Comparison of ENCODE assay signal across 25 cellular contexts in genomic region chr1:67226688-67227087, GRCh38.
"Had no signal": no experiment of that assay in that cellular context is flagged by ENCODE, and none has a peak within 500 bp of the region (broad histone marks: within the 10 kb centered on the region; RNA-seq: fewer than 3 reads in every experiment).

No MANE protein-coding gene starts in this region.

- H3K36me3 Mint-ChIP-seq: brain, type B pancreatic cell had no signal

- H3K27ac Mint-ChIP-seq: activated naive CD4-positive, alpha-beta T cell treated with anti-CD3 and anti-CD28 coated beads, Interleukin-2, amount 10 ng/mL, durations not matched to agents 7 days and 5 days; activated T-cell treated with anti-CD3 and anti-CD28 coated beads, Interleukin-2, amount 50 U/mL, for 24 hours; activated T-helper 2 cell treated with anti-CD3 and anti-CD28 coated beads, Interferon-gamma antibody, Interleukin-2, Interleukin-4, amounts not matched to agents 10 μg/mL and 5 μg/mL and 100 μg/mL, durations not matched to agents 14 hours and 24 hours and 36 hours; type B pancreatic cell had no signal

- H3K27me3 ChIP-seq: esophagus muscularis mucosa, gastrocnemius medialis, pancreas, SJSA1 had no signal

- DNase-seq: activated CD4-positive, alpha-beta T cell treated with anti-CD3 and anti-CD28 coated beads, Interleukin-2, amount 50 U/mL, for 1 hour; activated CD4-positive, CD25-positive, alpha-beta regulatory T cell treated with anti-CD3 and anti-CD28 coated beads, Interleukin-2, amount 50 U/mL, for 72 hours; activated naive CD4-positive, alpha-beta T cell treated with anti-CD3 and anti-CD28 coated beads, Interleukin-2, amount 10 ng/mL, durations not matched to agents 7 days and 5 days; activated T-cell treated with anti-CD3 and anti-CD28 coated beads, Interleukin-2, amount 50 U/mL, for 24 hours; aorta; dermis blood vessel endothelial cell; effector CD8-positive, alpha-beta T cell; gastrocnemius medialis; hypothalamus; left colon; mesendoderm; mucosa of descending colon; pancreas; right cardiac atrium; stimulated activated CD4-positive, alpha-beta T cell treated with anti-CD3 and anti-CD28 coated beads, Interleukin-4, amount 100 ng/mL, for 24 hours; T-helper 1 cell; WERI-Rb-1 had no signal

- H3K9me3 Mint-ChIP-seq: activated T-cell treated with anti-CD3 and anti-CD28 coated beads, Interleukin-2, amount 50 U/mL, for 24 hours; activated T-helper 2 cell treated with anti-CD3 and anti-CD28 coated beads, Interferon-gamma antibody, Interleukin-2, Interleukin-4, amounts not matched to agents 10 μg/mL and 5 μg/mL and 100 μg/mL, durations not matched to agents 14 hours and 24 hours and 36 hours; type B pancreatic cell had no signal

- H3K4me3 ChIP-seq: esophagus muscularis mucosa, gastrocnemius medialis, mucosa of descending colon, pancreas, SJSA1 had no signal

- H3K27ac ChIP-seq: esophagus muscularis mucosa, gastrocnemius medialis, pancreas, SJSA1, WERI-Rb-1 had no signal

- H3K4me1 ChIP-seq: gastrocnemius medialis, SJSA1 had no signal

- H3K4me3 Mint-ChIP-seq: activated naive CD4-positive, alpha-beta T cell treated with anti-CD3 and anti-CD28 coated beads, Interleukin-2, amount 10 ng/mL, durations not matched to agents 7 days and 5 days; activated T-cell treated with anti-CD3 and anti-CD28 coated beads, Interleukin-2, amount 50 U/mL, for 24 hours; brain; type B pancreatic cell had no signal

- H3K9me3 ChIP-seq: esophagus muscularis mucosa, gastrocnemius medialis, mucosa of descending colon, pancreas, SJSA1 had no signal

- FAIRE-seq: endothelial cell of umbilical vein, islet of Langerhans, pancreas, TTC549 had no signal

- H3K27me3 Mint-ChIP-seq: activated naive CD4-positive, alpha-beta T cell treated with anti-CD3 and anti-CD28 coated beads, Interleukin-2, amount 10 ng/mL, durations not matched to agents 7 days and 5 days; activated T-cell treated with anti-CD3 and anti-CD28 coated beads, Interleukin-2, amount 50 U/mL, for 24 hours had no signal

- ATAC-seq: gastrocnemius medialis, left colon, mucosa of descending colon, pancreas, right cardiac atrium had no signal

- H3K36me3 ChIP-seq: esophagus muscularis mucosa, gastrocnemius medialis, pancreas, SJSA1, WERI-Rb-1 had no signal
